12 cellular contexts compared by ENCODE assay signal in the genomic region with DNA sequence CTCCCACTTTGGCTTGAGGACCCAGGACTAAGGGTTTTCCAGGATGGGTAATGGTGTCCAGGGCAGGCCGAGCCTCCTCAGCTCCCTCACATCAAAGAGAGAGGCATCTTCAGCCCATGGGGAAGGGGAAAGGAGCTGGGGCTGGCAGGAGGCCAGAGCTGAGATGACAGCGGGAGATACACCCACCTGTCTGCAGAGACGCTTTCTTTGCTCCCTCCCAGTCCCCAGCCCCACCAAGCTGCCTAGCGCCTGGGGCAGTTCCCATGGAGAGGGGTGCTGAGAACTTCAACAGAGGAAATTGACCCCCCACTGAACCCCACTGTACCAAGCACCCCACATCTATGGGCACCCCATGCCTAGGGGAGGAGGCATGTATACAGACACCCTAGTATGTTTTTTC. TPM values are rescaled to one million over a fixed set of nuclear protein-coding genes. Genes with fewer than 3 reads are reported as not detected.
"Had no signal": no experiment of that assay in that cellular context is flagged by ENCODE, and none has a peak within 500 bp of the region (broad histone marks: within the 10 kb centered on the region; RNA-seq: fewer than 3 reads in every experiment).

No MANE protein-coding gene starts in this region.

- H3K27ac ChIP-seq: coronary artery had no signal

- H3K36me3 Mint-ChIP-seq: stimulated activated effector memory CD8-positive, alpha-beta T cell treated with anti-CD3 and anti-CD28 coated beads, Interleukin-12 subunit alpha, Interleukin-12 subunit beta, amount 100 ng/mL, for 72 hours had no signal

- H3K4me1 Mint-ChIP-seq: activated T-helper 17 cell treated with anti-CD3 and anti-CD28 coated beads, Interleukin-2, amount 50 U/mL, for 72 hours; stimulated activated effector memory CD8-positive, alpha-beta T cell treated with anti-CD3 and anti-CD28 coated beads, Interleukin-12 subunit alpha, Interleukin-12 subunit beta, amount 100 ng/mL, for 72 hours had no signal

- H3K4me3 Mint-ChIP-seq: activated naive CD4-positive, alpha-beta T cell treated with anti-CD3 and anti-CD28 coated beads for 36 hours; activated T-helper 17 cell treated with anti-CD3 and anti-CD28 coated beads, Interleukin-2, amount 50 U/mL, for 72 hours; stimulated activated effector memory CD8-positive, alpha-beta T cell treated with anti-CD3 and anti-CD28 coated beads, Interleukin-12 subunit alpha, Interleukin-12 subunit beta, amount 100 ng/mL, for 72 hours; WTC11 had no signal

- H3K27me3 ChIP-seq: upper lobe of left lung had no signal

- H3K9me3 Mint-ChIP-seq: activated naive CD4-positive, alpha-beta T cell treated with anti-CD3 and anti-CD28 coated beads for 36 hours; activated T-helper 17 cell treated with anti-CD3 and anti-CD28 coated beads, Interleukin-2, amount 50 U/mL, for 72 hours; stimulated activated effector memory CD8-positive, alpha-beta T cell treated with anti-CD3 and anti-CD28 coated beads, Interleukin-12 subunit alpha, Interleukin-12 subunit beta, amount 100 ng/mL, for 72 hours; WTC11 had no signal

- H3K4me3 ChIP-seq: coronary artery, upper lobe of left lung had no signal

- H3K27ac Mint-ChIP-seq: activated naive CD4-positive, alpha-beta T cell treated with anti-CD3 and anti-CD28 coated beads for 36 hours; activated T-helper 17 cell treated with anti-CD3 and anti-CD28 coated beads, Interleukin-2, amount 50 U/mL, for 72 hours; stimulated activated effector memory CD8-positive, alpha-beta T cell treated with anti-CD3 and anti-CD28 coated beads, Interleukin-12 subunit alpha, Interleukin-12 subunit beta, amount 100 ng/mL, for 72 hours had no signal

- ATAC-seq: activated T-helper 17 cell treated with anti-CD3 and anti-CD28 coated beads, Interleukin-2, amount 50 U/mL, for 72 hours; left cardiac atrium; stimulated activated effector memory CD8-positive, alpha-beta T cell treated with anti-CD3 and anti-CD28 coated beads, Interleukin-12 subunit alpha, Interleukin-12 subunit beta, amount 100 ng/mL, for 72 hours; WTC11 had no signal

- DNase-seq: activated CD4-positive, alpha-beta T cell treated with anti-CD3 and anti-CD28 coated beads for 48 hours; activated naive CD4-positive, alpha-beta T cell treated with anti-CD3 and anti-CD28 coated beads for 36 hours; effector memory CD4-positive, alpha-beta T cell; erythroblast; hypothalamus; left cardiac atrium; T-helper 1 cell; upper lobe of left lung had no signal

- H3K9me3 ChIP-seq: upper lobe of left lung had no signal

RNA-seq across cellular contexts. Expression of a gene that starts 10.6 kb away (rescaled TPM):
- total RNA-seq: activated naive CD4-positive, alpha-beta T cell treated with anti-CD3 and anti-CD28 coated beads for 36 hours had no signal
